In the genomic region with DNA sequence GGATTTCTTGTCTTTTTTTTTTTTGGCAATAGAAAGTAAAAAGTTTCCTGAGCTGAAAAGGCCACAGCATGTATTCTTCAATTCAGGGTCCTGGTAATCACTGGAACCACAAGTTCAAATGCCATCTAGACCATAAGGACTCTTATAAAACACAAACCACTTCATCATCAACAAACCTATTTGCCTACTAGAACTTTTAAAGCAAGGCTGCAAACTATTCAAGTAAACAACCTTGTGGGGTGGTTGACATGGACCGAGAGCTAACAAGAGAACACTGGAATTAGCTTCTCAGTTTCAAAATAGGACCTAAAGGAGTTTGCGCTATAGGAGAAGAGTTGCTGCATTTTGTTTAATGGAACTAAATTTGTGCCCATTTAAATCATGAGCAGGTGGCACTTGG, we compare ENCODE assay signal across 25 cellular contexts.
"Had no signal": no experiment of that assay in that cellular context is flagged by ENCODE, and none has a peak within 500 bp of the region (broad histone marks: within the 10 kb centered on the region; RNA-seq: fewer than 3 reads in every experiment).

No MANE protein-coding gene starts in this region.

- H3K9me3 Mint-ChIP-seq: immature natural killer cell; naive thymus-derived CD8-positive, alpha-beta T cell; nephron; neural crest cell; stimulated activated naive B cell treated with anti-CD40 and anti-IgM and Interleukin-4, amounts not matched to agents 10 μg/mL and 1 μg/mL and 100 μg/mL, for 72 hours; type B pancreatic cell had no signal

- H3K4me1 Mint-ChIP-seq: immature natural killer cell; naive thymus-derived CD8-positive, alpha-beta T cell had no signal

- H3K4me1 ChIP-seq: uterus had no signal

- H3K4me3 Mint-ChIP-seq: immature natural killer cell; naive thymus-derived CD8-positive, alpha-beta T cell; nephron; neural crest cell; stimulated activated naive B cell treated with anti-CD40 and anti-IgM and Interleukin-4, amounts not matched to agents 10 μg/mL and 1 μg/mL and 100 μg/mL, for 72 hours; type B pancreatic cell had no signal

- H3K4me3 ChIP-seq: lower lobe of right lung, right atrium auricular region, skin epidermis, stomach, testis, tibial nerve, uterus had no signal

- ATAC-seq: left colon; naive thymus-derived CD8-positive, alpha-beta T cell; sciatic nerve; stimulated activated naive B cell treated with anti-CD40 and anti-IgM and Interleukin-4, amounts not matched to agents 10 μg/mL and 1 μg/mL and 100 μg/mL, for 72 hours; stimulated activated naive CD8-positive, alpha-beta T cell treated with anti-CD3 and anti-CD28 coated beads, Interleukin-15, Interleukin-2, amounts not matched to agents 100 U/mL and 50 U/mL, for 24 hours had no signal

- DNase-seq: hypothalamus; immature natural killer cell; kidney; left colon; lower lobe of right lung; mammary epithelial cell; mesenchymal stem cell; naive thymus-derived CD8-positive, alpha-beta T cell; nucleus accumbens; stimulated activated CD4-positive, alpha-beta T cell treated with anti-CD3 and anti-CD28 coated beads, Interleukin-12 subunit alpha, Interleukin-12 subunit beta, amount 100 ng/mL, for 4 hours; stimulated activated CD4-positive, alpha-beta T cell treated with anti-CD3 and anti-CD28 coated beads, Interleukin-15, amount 100 ng/mL, for 24 hours; stimulated activated CD4-positive, alpha-beta T cell treated with anti-CD3 and anti-CD28 coated beads, Interleukin-2, amount 100 ng/mL, for 24 hours; stimulated activated CD4-positive, alpha-beta T cell treated with anti-CD3 and anti-CD28 coated beads, Interleukin-4, amount 100 ng/mL, for 1 hour; stimulated activated naive B cell treated with anti-CD40 and anti-IgM and Interleukin-4, amounts not matched to agents 10 μg/mL and 1 μg/mL and 100 μg/mL, for 72 hours; stimulated activated naive CD8-positive, alpha-beta T cell treated with anti-CD3 and anti-CD28 coated beads, Interleukin-15, Interleukin-2, amounts not matched to agents 100 U/mL and 50 U/mL, for 24 hours; stomach; testis; uterus had no signal

- H3K9me3 ChIP-seq: lower lobe of right lung, right atrium auricular region, stomach, testis, tibial nerve, uterus had no signal

- H3K27me3 Mint-ChIP-seq: naive thymus-derived CD8-positive, alpha-beta T cell; type B pancreatic cell had no signal

- H3K27me3 ChIP-seq: right atrium auricular region, stomach, testis, tibial nerve, uterus had no signal

- H3K36me3 ChIP-seq: lower lobe of right lung, right atrium auricular region, tibial nerve, uterus had no signal

- H3K27ac ChIP-seq: testis had no signal

- H3K27ac Mint-ChIP-seq: immature natural killer cell; naive thymus-derived CD8-positive, alpha-beta T cell; stimulated activated naive B cell treated with anti-CD40 and anti-IgM and Interleukin-4, amounts not matched to agents 10 μg/mL and 1 μg/mL and 100 μg/mL, for 72 hours; type B pancreatic cell had no signal
